In genomic region chr2:108691447-108691846, GRCh38 we compare ENCODE assay signal across 10 cellular contexts.
"Had no signal": no experiment of that assay in that cellular context is flagged by ENCODE, and none has a peak within 500 bp of the region (broad histone marks: within the 10 kb centered on the region; RNA-seq: fewer than 3 reads in every experiment).

No MANE protein-coding gene starts in this region.

- H3K4me1 ChIP-seq: HAP-1 had no signal

- H3K9me3 ChIP-seq: HAP-1 had no signal

- H3K27ac ChIP-seq: GM23248, HL-60 had no signal

- H3K4me3 ChIP-seq: GM23248, HAP-1, K562 had no signal

- DNase-seq: GM23248, GOT3, H7, HFFc6, IMR-90, KG1 had no signal

- ATAC-seq: HCT116, K562 had no signal

- H3K36me3 ChIP-seq: HAP-1 had no signal
